In genomic region chr16:19745286-19746018, GRCh38 we compare ENCODE assay signal across 1 cellular context.
TF ChIP-seq lines count a peak whose summit lies in the region.

No MANE protein-coding gene starts in this region.

TF ChIP-seq in IMR-90, 13 proteins besides CTCF, POLR2A, EP300 and RAD21:
- peak; percentile 66 for TF ChIP-seq USF2 (IDR thresholded peaks at IDR 0.05; ENCODE audit: low read depth, low read length)
- TF ChIP-seq MAFK (IDR thresholded peaks at IDR 0.05; ENCODE audit: low read depth, low read length): no peak
- no peak for TF ChIP-seq MAZ (IDR thresholded peaks at IDR 0.05; ENCODE audit: borderline replicate concordance, low read depth, low read length)
- TF ChIP-seq ELK1 (IDR thresholded peaks at IDR 0.05; ENCODE audit: borderline replicate concordance, low read depth, low read length): no peak
- TF ChIP-seq CEBPB (IDR thresholded peaks at IDR 0.05; ENCODE audit: low read depth, low read length): no peak
- 0 out of 2 replicates have a peak, but pooled peaks have one; percentile 31 for TF ChIP-seq MXI1 (IDR thresholded peaks at IDR 0.05; ENCODE audit: borderline replicate concordance, low read depth, low read length)
